In the genomic region with DNA sequence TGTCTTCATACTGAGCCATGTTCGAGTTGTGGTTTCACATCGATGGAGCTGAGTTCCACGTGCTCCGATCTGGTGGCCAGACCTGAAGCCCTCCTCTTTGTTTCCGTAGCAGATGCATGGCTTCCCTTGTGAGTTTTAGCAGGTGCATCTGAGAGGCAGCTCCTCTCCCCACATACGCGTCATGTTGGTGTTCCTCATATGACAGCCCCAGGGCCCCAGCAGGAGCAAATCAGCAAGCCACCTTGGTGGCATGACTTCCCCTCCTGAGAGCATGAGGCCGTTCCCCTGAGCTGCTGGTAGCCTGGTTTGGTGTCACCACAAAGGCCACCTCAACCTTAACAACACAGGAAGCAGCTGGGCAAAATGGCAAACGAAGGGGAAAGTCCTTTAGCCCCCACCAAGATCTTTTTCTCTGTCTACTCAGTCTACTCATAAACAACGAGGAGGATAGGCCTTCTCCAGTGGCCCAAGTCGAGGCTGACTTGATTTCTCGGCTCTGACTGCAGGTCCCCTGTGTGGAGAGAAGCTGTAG, we compare ENCODE assay signal across 8 cellular contexts. TPM values are rescaled to one million over a fixed set of nuclear protein-coding genes. Genes with fewer than 3 reads are reported as not detected.
A peak's percentile ranks its signal among the peaks of the same experiment; 100 is the strongest.
DNase-seq lines count a peak whose midpoint lies in the region; ATAC-seq and TF ChIP-seq lines count a peak whose summit lies in the region.

No MANE protein-coding gene starts in this region.

- H3K36me3 Mint-ChIP-seq in CD8-positive, alpha-beta memory T cell: peaks cover 7 to 37% (median 10%) of the 10 kb centered on the region in 3 donors
- peaks cover 14% of the 10 kb centered on the region for H3K36me3 Mint-ChIP-seq in IgD-negative memory B cell

- intact Hi-C loops in left lung (cut with DNase I): no loop called here

- ATAC-seq in GM21367 (IDR thresholded peaks at IDR 0.05; ENCODE audit: unreplicated experiment): peak; percentile 84
- ATAC-seq in left lung: no peak
- ATAC-seq in foreskin keratinocyte: no peak

- TF ChIP-seq CTCF in left lung (IDR thresholded peaks at IDR 0.05) (no peak), foreskin keratinocyte (conservative IDR thresholded peaks at IDR 0.05) (no peak)

- POLR2A ChIA-PET in CD8-positive, alpha-beta memory T cell (lab: Charles Lee): interaction anchor here (0.7 to 3.6 kb wide), 15 partner anchors 9 to 129 kb away, joined by 3 to 25 read pairs (median 5); partner anchors contain the start of genes ITK and MED7

- H3K27me3 ChIP-seq in CD8-positive, alpha-beta memory T cell (ENCODE audit: insufficient read depth, low read length, poor library complexity, severe bottlenecking): no peaks in the 10 kb centered on the region
- H3K27me3 ChIP-seq in left lung (peaks cover 0 to 7% of the 10 kb centered on the region in 2 donors), foreskin keratinocyte (peaks cover 19% of the 10 kb centered on the region)

- no peaks in the 10 kb centered on the region for H3K36me3 ChIP-seq in CD8-positive, alpha-beta memory T cell (ENCODE audit: insufficient read depth, low read length)
- no peaks in the 10 kb centered on the region for H3K36me3 ChIP-seq in left lung

- H3K4me3 Mint-ChIP-seq in CD8-positive, alpha-beta memory T cell: peak overlapping the region; percentile 74 to 89 (median 79)
- H3K4me3 Mint-ChIP-seq in IgD-negative memory B cell: peak overlapping the region; percentile 72 to 93 (median 86)

- peaks cover 92 to 98% (median 95%) of the 10 kb centered on the region in 3 donors for H3K4me1 Mint-ChIP-seq in CD8-positive, alpha-beta memory T cell
- peaks cover 72 to 78% (median 73%) of the 10 kb centered on the region in 3 donors for H3K4me1 Mint-ChIP-seq in IgD-negative memory B cell

- H3K27me3 Mint-ChIP-seq in CD8-positive, alpha-beta memory T cell: no peaks in the 10 kb centered on the region
- H3K27me3 Mint-ChIP-seq in IgD-negative memory B cell: no peaks in the 10 kb centered on the region

- H3K4me1 ChIP-seq in CD8-positive, alpha-beta memory T cell (ENCODE audit: insufficient read depth, low read length): peaks cover 94% of the 10 kb centered on the region
- H3K4me1 ChIP-seq in left lung (peaks cover 7 to 69% of the 10 kb centered on the region in 2 donors), foreskin keratinocyte (no peaks in the 10 kb centered on the region)

- H3K27ac ChIP-seq in CD8-positive, alpha-beta memory T cell (ENCODE audit: low read depth, low read length): peak overlapping the region; percentile 57
- H3K27ac ChIP-seq in left lung: peak overlapping the region; percentile 14 to 89
- no peak overlapping the region for H3K27ac ChIP-seq in foreskin keratinocyte

- CTCF ChIA-PET in CD8-positive, alpha-beta memory T cell (lab: Charles Lee): interaction anchor here (0.9 to 3.4 kb wide), 13 partner anchors 12 to 123 kb away, joined by 3 to 28 read pairs (median 5); partner anchors contain the start of gene ITK

- no peaks in the 10 kb centered on the region for H3K9me3 ChIP-seq in CD8-positive, alpha-beta memory T cell (ENCODE audit: low read length)
- H3K9me3 ChIP-seq in left lung: no peaks in the 10 kb centered on the region

- peak; percentile 71 to 95 (median 94) for DNase-seq in CD8-positive, alpha-beta memory T cell
- peak; percentile 88 for DNase-seq in activated CD8-positive, alpha-beta memory T cell treated with anti-CD3 and anti-CD28 coated beads for 24 hours
- DNase-seq in left lung (peak; percentile 66 to 82), foreskin keratinocyte (no peak), RKO (ENCODE audit: low spot score) (no peak), putamen (ENCODE audit: low spot score) (no peak)

- no peaks in the 10 kb centered on the region for H3K9me3 Mint-ChIP-seq in CD8-positive, alpha-beta memory T cell
- no peaks in the 10 kb centered on the region for H3K9me3 Mint-ChIP-seq in IgD-negative memory B cell

- peak overlapping the region; percentile 33 for H3K4me3 ChIP-seq in CD8-positive, alpha-beta memory T cell (ENCODE audit: low read length)
- H3K4me3 ChIP-seq in left lung: no peak overlapping the region

- H3K27ac Mint-ChIP-seq in CD8-positive, alpha-beta memory T cell: peak overlapping the region; percentile 96 to 99 (median 98)
- peak overlapping the region; percentile 94 to 99 (median 99) for H3K27ac Mint-ChIP-seq in IgD-negative memory B cell

RNA-seq across cellular contexts. Expression of gene CYFIP2, which starts 5.9 kb away (rescaled TPM):
- 100 to 1,000 TPM; 239 to 259 TPM for total RNA-seq in CD8-positive, alpha-beta memory T cell
- 534 TPM for polyA plus RNA-seq in CD8-positive, alpha-beta memory T cell
- polyA plus RNA-seq in IgD-negative memory B cell (366 TPM), foreskin keratinocyte (0.53 and 0.68 TPM in 2 replicates)
- total RNA-seq in left lung (10 to 100 TPM; 48.7 to 63.4 TPM), foreskin keratinocyte (1.1 and 1.2 TPM in 2 replicates)

Comparison
In these comparisons a context has a peak if more than half of its experiments do, and no peak if none do; other contexts are left out.
1. DNase-seq: peak in CD8-positive, alpha-beta memory T cell (5 of 5), activated CD8-positive, alpha-beta memory T cell treated with anti-CD3 and anti-CD28 coated beads for 24 hours (single experiment) and left lung (2 of 2); none in foreskin keratinocyte (0 of 2), RKO (single experiment) and putamen (single experiment).
2. RNA of gene CYFIP2, which starts 5.9 kb away (total RNA-seq): 239 to 259 TPM in CD8-positive, alpha-beta memory T cell and 48.7 to 63.4 TPM in left lung; 1.1 to 1.2 TPM in foreskin keratinocyte; every median in the first group is over 10 times any median in the second.